ENCODE assay signal across 1 cellular context in genomic region chr17:21105081-21105480, GRCh38.
TF ChIP-seq lines count a peak whose summit lies in the region.

No MANE protein-coding gene starts in this region.

TF ChIP-seq in WTC11, 78 proteins besides CTCF, POLR2A, EP300 and RAD21:
- TF ChIP-seq ZBTB21 (CRISPR knock-in tag; IDR thresholded peaks at IDR 0.05; ENCODE audit: borderline replicate concordance) (no peak), PREB (CRISPR knock-in tag; IDR thresholded peaks at IDR 0.05; ENCODE audit: borderline replicate concordance) (no peak), MLX (CRISPR knock-in tag; IDR thresholded peaks at IDR 0.05) (no peak), SP1 (CRISPR knock-in tag; conservative IDR thresholded peaks at IDR 0.05) (no peak), EMX1 (CRISPR knock-in tag; IDR thresholded peaks at IDR 0.05) (no peak), RELA (CRISPR knock-in tag; IDR thresholded peaks at IDR 0.05; ENCODE audit: borderline replicate concordance) (no peak)
